ENCODE assay signal across 19 cellular contexts in the genomic region with DNA sequence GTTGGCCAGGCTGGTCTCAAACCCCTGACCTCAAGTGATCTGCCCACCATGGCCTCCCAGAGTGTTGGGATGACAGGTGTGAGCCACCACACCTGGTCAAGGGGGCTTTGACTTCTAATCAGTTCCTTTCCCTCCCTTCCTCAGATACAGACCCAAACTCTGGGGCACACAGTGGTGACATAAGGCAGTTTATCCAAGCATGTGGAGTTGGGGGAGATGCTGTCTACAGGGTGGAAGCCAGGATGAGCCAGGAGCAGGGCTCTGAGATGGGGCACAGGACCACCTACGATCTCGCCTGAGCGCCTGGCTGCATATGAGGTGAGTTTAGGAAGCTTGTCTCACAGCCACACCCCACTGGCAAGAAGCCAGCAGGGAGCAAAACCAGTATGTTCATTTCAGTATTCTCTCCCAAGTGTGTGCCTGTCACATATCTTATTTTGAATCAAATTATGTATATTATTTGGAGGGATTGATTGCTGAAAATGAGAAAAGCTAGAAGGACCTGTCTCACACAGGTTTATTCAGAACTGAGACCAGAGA.
DNase-seq lines count a peak whose midpoint lies in the region; ATAC-seq, FAIRE-seq and TF ChIP-seq lines count a peak whose summit lies in the region.
"Had no signal": no experiment of that assay in that cellular context is flagged by ENCODE, and none has a peak within 500 bp of the region (broad histone marks: within the 10 kb centered on the region; RNA-seq: fewer than 3 reads in every experiment).

No MANE protein-coding gene starts in this region.

- H2AK5ac ChIP-seq in H9 (ENCODE audit: insufficient read length, low read length) = no peak overlapping the region

- H3K4me1 Mint-ChIP-seq in H9 = peaks cover 13 to 16% of the 10 kb centered on the region in 2 experiments
- H3K4me1 Mint-ChIP-seq: CD4-positive, alpha-beta memory T cell had no signal

- no peak for FAIRE-seq in small intestine (lab: Jason Lieb, UNC)

- H3K4me3 Mint-ChIP-seq in H9 = no peak overlapping the region
- H3K4me3 Mint-ChIP-seq: CD4-positive, alpha-beta memory T cell; HFFc6 had no signal

- H3K79me2 ChIP-seq in H9 (ENCODE audit: insufficient read depth, low read length) (no peaks in the 10 kb centered on the region), PC-3 (ENCODE audit: low read length) (no peaks in the 10 kb centered on the region)

- H3K4me1 ChIP-seq in H9 (ENCODE audit: insufficient read depth, low read length) (no peaks in the 10 kb centered on the region), PC-3 (ENCODE audit: insufficient read depth, low read length) (no peaks in the 10 kb centered on the region), small intestine (ENCODE audit: control insufficient read depth in 2 of 2, insufficient read depth in 1 of 2, low read depth in 1 of 2, low read length in 1 of 2) (no peaks in the 10 kb centered on the region)
- H3K4me1 ChIP-seq: BE2C had no signal

- H3K27ac Mint-ChIP-seq in H9 = no peak overlapping the region
- H3K27ac Mint-ChIP-seq: CD4-positive, alpha-beta memory T cell; HFFc6 had no signal

- no peak overlapping the region for H3T11ph ChIP-seq in H9 (ENCODE audit: low read length)

- H2BK120ac ChIP-seq in H9 (ENCODE audit: low read depth, low read length, poor library complexity, severe bottlenecking) = no peak overlapping the region

- H2AFZ ChIP-seq in H9 (ENCODE audit: low read length) (no peak overlapping the region), PC-3 (ENCODE audit: low read length) (no peak overlapping the region)

- CTCF ChIA-PET in PC-3 (lab: Charles Lee) = no interaction called here

- no peak overlapping the region for H3K4ac ChIP-seq in H9 (ENCODE audit: low read depth, low read length)

- no peak overlapping the region for H3K23ac ChIP-seq in H9 (ENCODE audit: insufficient read length, low read depth, low read length)

- H3K36me3 Mint-ChIP-seq in H9 (ENCODE audit: insufficient read depth in 1 of 3, low read depth in 3 of 3) = no peaks in the 10 kb centered on the region
- H3K36me3 Mint-ChIP-seq: CD4-positive, alpha-beta memory T cell had no signal

- H3K36me3 ChIP-seq in PC-3 (ENCODE audit: low read depth, low read length) (no peaks in the 10 kb centered on the region), small intestine (ENCODE audit: control insufficient read depth in 2 of 2, insufficient read depth in 2 of 2, low read length in 2 of 2) (no peaks in the 10 kb centered on the region), H7 (replicated peaks; ENCODE audit: control insufficient read depth, insufficient read depth, low read length) (no peaks in the 10 kb centered on the region)
- H3K36me3 ChIP-seq: BE2C had no signal

- H3K4me2 ChIP-seq in H9 (ENCODE audit: insufficient read depth, insufficient read length, low read length) (no peak overlapping the region), PC-3 (ENCODE audit: low read length) (no peak overlapping the region)

- no peak overlapping the region for H3K14ac ChIP-seq in H9 (ENCODE audit: insufficient read depth, low read length)

- ATAC-seq in PC-3 (no peak), esophagus mucosa (peak; percentile 49)

- H3K27ac ChIP-seq in H9 (ENCODE audit: insufficient read length, low read depth, low read length) = no peak overlapping the region
- no peak overlapping the region for H3K27ac ChIP-seq in PC-3 (ENCODE audit: low read length)
- H3K27ac ChIP-seq in small intestine (ENCODE audit: low read depth in 1 of 2, low read length in 1 of 2) = no peak overlapping the region

- peaks cover 3% of the 10 kb centered on the region for H3K23me2 ChIP-seq in H9 (ENCODE audit: insufficient read length, low read depth, low read length, poor library complexity, severe bottlenecking)

- BruUV-seq in PC-3 (replicated peaks; lab: Mats Ljungman, UMichigan) = no TSS peak

- H3K79me1 ChIP-seq in H9 (ENCODE audit: insufficient read depth, low read depth, low read length, poor library complexity, severe bottlenecking) = no peaks in the 10 kb centered on the region

- no peak for DNase-seq in H9
- DNase-seq in PC-3 = peak; percentile 2
- DNase-seq in small intestine = peak; percentile 6
- no peak for DNase-seq in retina
- no peak for DNase-seq in H7
- no peak for DNase-seq in DMS53 (lab: John Stamatoyannopoulos, UW)
- no peak for DNase-seq in activated T-cell treated with anti-CD3 and anti-CD28 coated beads, Interleukin-2, amount 50 U/mL, for 48 hours
- DNase-seq: BE2C; CD4-positive, alpha-beta memory T cell; GOT3; HFFc6; Kasumi-1; MV-4-11; NCI-H1417 treated with DMSO at 0.1 percent for 48 hours; NCI-H2029 treated with DMSO at 0.1 percent for 48 hours; NCI-H226; NCI-H82; SIG-M5 had no signal

- H4K20me1 ChIP-seq in H9 (ENCODE audit: control insufficient read depth, insufficient read depth, insufficient read length) = no peaks in the 10 kb centered on the region
- no peaks in the 10 kb centered on the region for H4K20me1 ChIP-seq in PC-3 (ENCODE audit: low read length)

- intact Hi-C loops in PC-3 (cut with micrococcal nuclease) = no loop called here

- H3K9ac ChIP-seq in H9 (ENCODE audit: extremely low read depth, insufficient read length, low read length) (no peak overlapping the region), PC-3 (ENCODE audit: low read length) (no peak overlapping the region)

- H2BK5ac ChIP-seq in H9 (ENCODE audit: insufficient read length, low read length) = no peak overlapping the region

- no peak overlapping the region for H3K56ac ChIP-seq in H9 (ENCODE audit: insufficient read length, low read depth, low read length)

- H3K4me3 ChIP-seq in PC-3 (ENCODE audit: low read length) (no peak overlapping the region), small intestine (ENCODE audit: low read depth in 1 of 2, low read length in 2 of 2) (no peak overlapping the region), H7 (ENCODE audit: insufficient read depth, low read depth, low read length) (no peak overlapping the region)

- no peak overlapping the region for H4K8ac ChIP-seq in H9 (replicated peaks; ENCODE audit: insufficient read length, low read depth, low read length)

- H3F3A ChIP-seq in PC-3 (ENCODE audit: low read length, unreplicated experiment) = no peaks in the 10 kb centered on the region

- H4K5ac ChIP-seq in H9 (ENCODE audit: insufficient read length, low read depth, low read length) = peak overlapping the region; percentile 60

- H3K9me3 Mint-ChIP-seq in H9 = no peaks in the 10 kb centered on the region
- H3K9me3 Mint-ChIP-seq: CD4-positive, alpha-beta memory T cell; HFFc6 had no signal

- no peaks in the 10 kb centered on the region for H3K9me2 ChIP-seq in PC-3 (replicated peaks; ENCODE audit: low read length)

- TF ChIP-seq CTCF in H9 (conservative IDR thresholded peaks at IDR 0.05) (no peak), PC-3 (conservative IDR thresholded peaks at IDR 0.05; ENCODE audit: low read depth, low read length) (no peak)

- H3K27me3 Mint-ChIP-seq in H9 (ENCODE audit: low read depth) = peaks cover 1% of the 10 kb centered on the region; the same call in 1 of the 2 replicates

- H2BK20ac ChIP-seq in H9 (ENCODE audit: low read depth, low read length, poor library complexity, severe bottlenecking) = no peak overlapping the region

- H2BK12ac ChIP-seq in H9 (ENCODE audit: insufficient read length, low read depth, low read length) = no peak overlapping the region

- POLR2A ChIA-PET in PC-3 (lab: Charles Lee; ENCODE audit: unreplicated experiment) = no interaction called here

- H3K27me3 ChIP-seq in H9 (ENCODE audit: insufficient read depth, low read length) (no peaks in the 10 kb centered on the region), PC-3 (ENCODE audit: low read length) (no peaks in the 10 kb centered on the region), small intestine (ENCODE audit: control insufficient read depth in 2 of 2, insufficient read depth in 2 of 2, low read length in 2 of 2) (no peaks in the 10 kb centered on the region), H7 (ENCODE audit: control insufficient read depth, insufficient read depth, low read length) (no peaks in the 10 kb centered on the region)
- H3K27me3 ChIP-seq: BE2C had no signal

- no peak overlapping the region for H4K91ac ChIP-seq in H9 (ENCODE audit: insufficient read length, low read depth, low read length)

- no CpG with 5 or more reads among the region's 3 CpGs for WGBS in H9 (ENCODE audit: extremely low coverage, insufficient read length, low lambda C conversion rate)
- 10 to 68% (median 37%) methylated on average over 3 of the region's 3 CpGs for WGBS in small intestine, 3 donors

- H2BK15ac ChIP-seq in H9 (ENCODE audit: low read depth, low read length) = no peak overlapping the region

- no peak overlapping the region for H3K18ac ChIP-seq in H9 (ENCODE audit: insufficient read length, low read depth, low read length)

- H3K9me3 ChIP-seq in H9 (ENCODE audit: control insufficient read depth, low read depth, low read length) (no peaks in the 10 kb centered on the region), PC-3 (ENCODE audit: low read length) (no peaks in the 10 kb centered on the region), small intestine (ENCODE audit: control insufficient read depth, low read depth) (no peaks in the 10 kb centered on the region)
- H3K9me3 ChIP-seq: BE2C had no signal

Comparison
In these comparisons a context has a peak if more than half of its experiments do, and no peak if none do; other contexts are left out.
1. DNase-seq: peak in PC-3 (single experiment) and small intestine (single experiment); none in H9 (single experiment), retina (single experiment), H7 (single experiment), DMS53 (single experiment) and activated T-cell treated with anti-CD3 and anti-CD28 coated beads, Interleukin-2, amount 50 U/mL, for 48 hours (0 of 2).